In the genomic region with DNA sequence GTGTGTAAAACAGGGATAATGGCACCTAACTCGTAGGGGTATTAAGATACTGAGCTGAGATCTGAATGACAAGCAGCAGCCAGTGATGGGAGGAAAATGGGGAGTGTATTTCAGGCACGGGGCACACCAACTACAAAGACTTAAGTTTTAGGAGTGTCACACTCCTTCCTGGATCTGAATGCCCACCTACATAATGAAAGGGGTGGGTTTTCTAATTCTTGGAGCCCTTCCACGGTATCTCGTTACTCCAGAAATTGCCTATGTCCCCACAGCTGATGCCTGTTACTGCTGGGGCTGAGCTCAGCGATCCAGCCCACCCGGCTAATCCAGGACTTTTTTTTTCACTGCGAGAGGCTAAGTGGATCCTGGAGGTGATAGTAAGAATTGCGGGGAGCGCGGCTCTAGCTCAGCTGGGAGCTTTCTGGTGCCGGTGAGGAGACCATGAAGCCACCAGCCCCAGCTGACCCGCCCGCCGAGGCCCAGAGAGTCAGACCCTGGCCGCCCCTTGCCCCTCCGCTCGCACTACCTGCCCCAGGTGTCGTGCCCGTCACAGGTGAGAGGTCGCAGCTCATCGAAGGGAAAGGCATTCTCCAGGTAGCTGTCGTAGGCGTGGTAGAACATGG, we compare ENCODE assay signal across 1 cellular context.
A peak's percentile ranks its signal among the peaks of the same experiment; 100 is the strongest.
TF ChIP-seq lines count a peak whose summit lies in the region.

No MANE protein-coding gene starts in this region.

TF ChIP-seq in HEK293, 187 proteins besides CTCF, POLR2A, EP300 and RAD21 (continued from another document):
- TF ChIP-seq, protein P1, sequence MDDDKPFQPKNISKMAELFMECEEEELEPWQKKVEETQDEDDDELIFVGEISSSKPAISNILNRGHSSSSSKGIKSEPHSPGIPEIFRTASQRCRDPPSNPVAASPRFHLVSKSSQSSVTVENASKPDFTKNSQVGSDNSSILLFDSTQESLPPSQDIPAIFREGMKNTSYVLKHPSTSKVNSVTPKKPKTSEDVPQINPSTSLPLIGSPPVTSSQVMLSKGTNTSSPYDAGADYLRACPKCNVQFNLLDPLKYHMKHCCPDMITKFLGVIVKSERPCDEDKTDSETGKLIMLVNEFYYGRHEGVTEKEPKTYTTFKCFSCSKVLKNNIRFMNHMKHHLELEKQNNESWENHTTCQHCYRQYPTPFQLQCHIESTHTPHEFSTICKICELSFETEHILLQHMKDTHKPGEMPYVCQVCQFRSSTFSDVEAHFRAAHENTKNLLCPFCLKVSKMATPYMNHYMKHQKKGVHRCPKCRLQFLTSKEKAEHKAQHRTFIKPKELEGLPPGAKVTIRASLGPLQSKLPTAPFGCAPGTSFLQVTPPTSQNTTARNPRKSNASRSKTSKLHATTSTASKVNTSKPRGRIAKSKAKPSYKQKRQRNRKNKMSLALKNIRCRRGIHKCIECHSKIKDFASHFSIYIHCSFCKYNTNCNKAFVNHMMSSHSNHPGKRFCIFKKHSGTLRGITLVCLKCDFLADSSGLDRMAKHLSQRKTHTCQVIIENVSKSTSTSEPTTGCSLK (tag by site-specific recombination; IDR thresholded peaks at IDR 0.05): no peak
- TF ChIP-seq ZNF776 (tag by site-specific recombination; IDR thresholded peaks at IDR 0.05; ENCODE audit: borderline replicate concordance) (no peak), YY1 (tag by site-specific recombination; IDR thresholded peaks at IDR 0.05) (no peak), MEIS1 (CRISPR knock-in tag; IDR thresholded peaks at IDR 0.05; ENCODE audit: borderline replicate concordance) (no peak), ZNF530 (tag by site-specific recombination; IDR thresholded peaks at IDR 0.05; ENCODE audit: low read depth) (no peak), BCL11B (tag by site-specific recombination; IDR thresholded peaks at IDR 0.05; ENCODE audit: low read depth) (no peak), ZSCAN23 (tag by site-specific recombination; IDR thresholded peaks at IDR 0.05) (no peak)
- TF ChIP-seq, protein P2, sequence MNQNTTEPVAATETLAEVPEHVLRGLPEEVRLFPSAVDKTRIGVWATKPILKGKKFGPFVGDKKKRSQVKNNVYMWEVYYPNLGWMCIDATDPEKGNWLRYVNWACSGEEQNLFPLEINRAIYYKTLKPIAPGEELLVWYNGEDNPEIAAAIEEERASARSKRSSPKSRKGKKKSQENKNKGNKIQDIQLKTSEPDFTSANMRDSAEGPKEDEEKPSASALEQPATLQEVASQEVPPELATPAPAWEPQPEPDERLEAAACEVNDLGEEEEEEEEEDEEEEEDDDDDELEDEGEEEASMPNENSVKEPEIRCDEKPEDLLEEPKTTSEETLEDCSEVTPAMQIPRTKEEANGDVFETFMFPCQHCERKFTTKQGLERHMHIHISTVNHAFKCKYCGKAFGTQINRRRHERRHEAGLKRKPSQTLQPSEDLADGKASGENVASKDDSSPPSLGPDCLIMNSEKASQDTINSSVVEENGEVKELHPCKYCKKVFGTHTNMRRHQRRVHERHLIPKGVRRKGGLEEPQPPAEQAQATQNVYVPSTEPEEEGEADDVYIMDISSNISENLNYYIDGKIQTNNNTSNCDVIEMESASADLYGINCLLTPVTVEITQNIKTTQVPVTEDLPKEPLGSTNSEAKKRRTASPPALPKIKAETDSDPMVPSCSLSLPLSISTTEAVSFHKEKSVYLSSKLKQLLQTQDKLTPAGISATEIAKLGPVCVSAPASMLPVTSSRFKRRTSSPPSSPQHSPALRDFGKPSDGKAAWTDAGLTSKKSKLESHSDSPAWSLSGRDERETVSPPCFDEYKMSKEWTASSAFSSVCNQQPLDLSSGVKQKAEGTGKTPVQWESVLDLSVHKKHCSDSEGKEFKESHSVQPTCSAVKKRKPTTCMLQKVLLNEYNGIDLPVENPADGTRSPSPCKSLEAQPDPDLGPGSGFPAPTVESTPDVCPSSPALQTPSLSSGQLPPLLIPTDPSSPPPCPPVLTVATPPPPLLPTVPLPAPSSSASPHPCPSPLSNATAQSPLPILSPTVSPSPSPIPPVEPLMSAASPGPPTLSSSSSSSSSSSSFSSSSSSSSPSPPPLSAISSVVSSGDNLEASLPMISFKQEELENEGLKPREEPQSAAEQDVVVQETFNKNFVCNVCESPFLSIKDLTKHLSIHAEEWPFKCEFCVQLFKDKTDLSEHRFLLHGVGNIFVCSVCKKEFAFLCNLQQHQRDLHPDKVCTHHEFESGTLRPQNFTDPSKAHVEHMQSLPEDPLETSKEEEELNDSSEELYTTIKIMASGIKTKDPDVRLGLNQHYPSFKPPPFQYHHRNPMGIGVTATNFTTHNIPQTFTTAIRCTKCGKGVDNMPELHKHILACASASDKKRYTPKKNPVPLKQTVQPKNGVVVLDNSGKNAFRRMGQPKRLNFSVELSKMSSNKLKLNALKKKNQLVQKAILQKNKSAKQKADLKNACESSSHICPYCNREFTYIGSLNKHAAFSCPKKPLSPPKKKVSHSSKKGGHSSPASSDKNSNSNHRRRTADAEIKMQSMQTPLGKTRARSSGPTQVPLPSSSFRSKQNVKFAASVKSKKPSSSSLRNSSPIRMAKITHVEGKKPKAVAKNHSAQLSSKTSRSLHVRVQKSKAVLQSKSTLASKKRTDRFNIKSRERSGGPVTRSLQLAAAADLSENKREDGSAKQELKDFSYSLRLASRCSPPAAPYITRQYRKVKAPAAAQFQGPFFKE (tag by site-specific recombination; IDR thresholded peaks at IDR 0.05; ENCODE audit: borderline replicate concordance): no peak
- TF ChIP-seq, protein P3, sequence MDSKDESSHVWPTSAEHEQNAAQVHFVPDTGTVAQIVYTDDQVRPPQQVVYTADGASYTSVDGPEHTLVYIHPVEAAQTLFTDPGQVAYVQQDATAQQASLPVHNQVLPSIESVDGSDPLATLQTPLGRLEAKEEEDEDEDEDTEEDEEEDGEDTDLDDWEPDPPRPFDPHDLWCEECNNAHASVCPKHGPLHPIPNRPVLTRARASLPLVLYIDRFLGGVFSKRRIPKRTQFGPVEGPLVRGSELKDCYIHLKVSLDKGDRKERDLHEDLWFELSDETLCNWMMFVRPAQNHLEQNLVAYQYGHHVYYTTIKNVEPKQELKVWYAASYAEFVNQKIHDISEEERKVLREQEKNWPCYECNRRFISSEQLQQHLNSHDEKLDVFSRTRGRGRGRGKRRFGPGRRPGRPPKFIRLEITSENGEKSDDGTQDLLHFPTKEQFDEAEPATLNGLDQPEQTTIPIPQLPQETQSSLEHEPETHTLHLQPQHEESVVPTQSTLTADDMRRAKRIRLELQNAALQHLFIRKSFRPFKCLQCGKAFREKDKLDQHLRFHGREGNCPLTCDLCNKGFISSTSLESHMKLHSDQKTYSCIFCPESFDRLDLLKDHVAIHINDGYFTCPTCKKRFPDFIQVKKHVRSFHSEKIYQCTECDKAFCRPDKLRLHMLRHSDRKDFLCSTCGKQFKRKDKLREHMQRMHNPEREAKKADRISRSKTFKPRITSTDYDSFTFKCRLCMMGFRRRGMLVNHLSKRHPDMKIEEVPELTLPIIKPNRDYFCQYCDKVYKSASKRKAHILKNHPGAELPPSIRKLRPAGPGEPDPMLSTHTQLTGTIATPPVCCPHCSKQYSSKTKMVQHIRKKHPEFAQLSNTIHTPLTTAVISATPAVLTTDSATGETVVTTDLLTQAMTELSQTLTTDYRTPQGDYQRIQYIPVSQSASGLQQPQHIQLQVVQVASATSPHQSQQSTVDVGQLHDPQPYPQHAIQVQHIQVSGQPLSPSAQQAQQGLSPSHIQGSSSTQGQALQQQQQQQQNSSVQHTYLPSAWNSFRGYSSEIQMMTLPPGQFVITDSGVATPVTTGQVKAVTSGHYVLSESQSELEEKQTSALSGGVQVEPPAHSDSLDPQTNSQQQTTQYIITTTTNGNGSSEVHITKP (tag by site-specific recombination; IDR thresholded peaks at IDR 0.05): peak; percentile 60
- TF ChIP-seq, protein P4, sequence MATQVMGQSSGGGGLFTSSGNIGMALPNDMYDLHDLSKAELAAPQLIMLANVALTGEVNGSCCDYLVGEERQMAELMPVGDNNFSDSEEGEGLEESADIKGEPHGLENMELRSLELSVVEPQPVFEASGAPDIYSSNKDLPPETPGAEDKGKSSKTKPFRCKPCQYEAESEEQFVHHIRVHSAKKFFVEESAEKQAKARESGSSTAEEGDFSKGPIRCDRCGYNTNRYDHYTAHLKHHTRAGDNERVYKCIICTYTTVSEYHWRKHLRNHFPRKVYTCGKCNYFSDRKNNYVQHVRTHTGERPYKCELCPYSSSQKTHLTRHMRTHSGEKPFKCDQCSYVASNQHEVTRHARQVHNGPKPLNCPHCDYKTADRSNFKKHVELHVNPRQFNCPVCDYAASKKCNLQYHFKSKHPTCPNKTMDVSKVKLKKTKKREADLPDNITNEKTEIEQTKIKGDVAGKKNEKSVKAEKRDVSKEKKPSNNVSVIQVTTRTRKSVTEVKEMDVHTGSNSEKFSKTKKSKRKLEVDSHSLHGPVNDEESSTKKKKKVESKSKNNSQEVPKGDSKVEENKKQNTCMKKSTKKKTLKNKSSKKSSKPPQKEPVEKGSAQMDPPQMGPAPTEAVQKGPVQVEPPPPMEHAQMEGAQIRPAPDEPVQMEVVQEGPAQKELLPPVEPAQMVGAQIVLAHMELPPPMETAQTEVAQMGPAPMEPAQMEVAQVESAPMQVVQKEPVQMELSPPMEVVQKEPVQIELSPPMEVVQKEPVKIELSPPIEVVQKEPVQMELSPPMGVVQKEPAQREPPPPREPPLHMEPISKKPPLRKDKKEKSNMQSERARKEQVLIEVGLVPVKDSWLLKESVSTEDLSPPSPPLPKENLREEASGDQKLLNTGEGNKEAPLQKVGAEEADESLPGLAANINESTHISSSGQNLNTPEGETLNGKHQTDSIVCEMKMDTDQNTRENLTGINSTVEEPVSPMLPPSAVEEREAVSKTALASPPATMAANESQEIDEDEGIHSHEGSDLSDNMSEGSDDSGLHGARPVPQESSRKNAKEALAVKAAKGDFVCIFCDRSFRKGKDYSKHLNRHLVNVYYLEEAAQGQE (tag by site-specific recombination; IDR thresholded peaks at IDR 0.05): no peak
TF ChIP-seq in HEK293: peak in this region for 4.
